ENCODE assay signal across 18 cellular contexts in the genomic region with DNA sequence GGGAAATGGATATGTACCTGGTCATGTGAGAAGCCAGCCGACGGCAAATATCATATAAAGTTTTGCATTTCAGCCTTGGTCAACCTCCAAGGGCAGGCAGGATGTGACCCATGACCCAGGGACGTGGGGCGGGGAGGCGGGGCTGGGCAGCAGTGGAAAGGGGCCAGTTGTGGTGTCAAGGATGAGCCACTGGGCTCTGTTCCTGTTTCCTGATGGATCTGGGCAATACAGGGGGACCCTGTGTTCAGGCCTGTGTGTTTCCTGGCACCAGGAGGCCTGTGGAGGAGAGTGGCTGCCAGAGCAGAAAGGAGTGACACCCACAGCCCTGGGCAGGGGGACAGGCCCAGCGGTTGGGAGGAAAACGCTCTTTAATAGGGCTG.
"Had no signal": no experiment of that assay in that cellular context is flagged by ENCODE, and none has a peak within 500 bp of the region (broad histone marks: within the 10 kb centered on the region; RNA-seq: fewer than 3 reads in every experiment).

No MANE protein-coding gene starts in this region.

- H3K4me3 Mint-ChIP-seq: activated CD4-positive, alpha-beta T cell treated with anti-CD3 and anti-CD28 coated beads, Interleukin-2, amount 10 ng/mL, durations not matched to agents 7 days and 5 days; activated naive CD4-positive, alpha-beta T cell treated with anti-CD3 and anti-CD28 coated beads, Interleukin-2, amount 10 ng/mL, durations not matched to agents 7 days and 5 days; activated naive CD8-positive, alpha-beta T cell treated with anti-CD3 and anti-CD28 coated beads, Interleukin-2, amount 50 U/mL, for 24 hours; activated T-cell treated with anti-CD3 and anti-CD28 coated beads, Interleukin-2, amount 50 U/mL, for 4 hours; effector memory CD8-positive, alpha-beta T cell; natural killer cell had no signal

- H3K36me3 Mint-ChIP-seq: activated naive CD4-positive, alpha-beta T cell treated with anti-CD3 and anti-CD28 coated beads, Interleukin-2, amount 10 ng/mL, durations not matched to agents 7 days and 5 days; natural killer cell had no signal

- H3K27ac Mint-ChIP-seq: activated CD4-positive, alpha-beta T cell treated with anti-CD3 and anti-CD28 coated beads, Interleukin-2, amount 10 ng/mL, durations not matched to agents 7 days and 5 days; activated naive CD4-positive, alpha-beta T cell treated with anti-CD3 and anti-CD28 coated beads, Interleukin-2, amount 10 ng/mL, durations not matched to agents 7 days and 5 days; activated naive CD8-positive, alpha-beta T cell treated with anti-CD3 and anti-CD28 coated beads, Interleukin-2, amount 50 U/mL, for 24 hours had no signal

- ATAC-seq: activated naive CD8-positive, alpha-beta T cell treated with anti-CD3 and anti-CD28 coated beads, Interleukin-2, amount 50 U/mL, for 24 hours; activated T-cell treated with anti-CD3 and anti-CD28 coated beads, Interleukin-2, amount 50 U/mL, for 4 hours; effector memory CD8-positive, alpha-beta T cell; foreskin keratinocyte; natural killer cell had no signal

- H3K27ac ChIP-seq: epithelial cell of prostate, foreskin keratinocyte, lower lobe of right lung, neutrophil, pancreas, thyroid gland had no signal

- H3K4me3 ChIP-seq: breast epithelium, lower lobe of right lung, pancreas, thyroid gland had no signal

- DNase-seq: activated CD4-positive, alpha-beta T cell treated with anti-CD3 and anti-CD28 coated beads, Interleukin-2, amount 10 ng/mL, durations not matched to agents 7 days and 5 days; activated CD8-positive, alpha-beta memory T cell treated with anti-CD3 and anti-CD28 coated beads, Interleukin-2, amount 50 U/mL, for 4 hours; activated naive CD4-positive, alpha-beta T cell treated with anti-CD3 and anti-CD28 coated beads, Interleukin-2, amount 10 ng/mL, durations not matched to agents 7 days and 5 days; activated naive CD8-positive, alpha-beta T cell treated with anti-CD3 and anti-CD28 coated beads, Interleukin-2, amount 50 U/mL, for 24 hours; activated T-cell treated with anti-CD3 and anti-CD28 coated beads, Interleukin-2, amount 50 U/mL, for 4 hours; cerebellar nuclear complex; cortex of kidney; effector memory CD8-positive, alpha-beta T cell; foreskin keratinocyte; lower lobe of right lung; natural killer cell; pancreas; stimulated activated naive CD4-positive, alpha-beta T cell had no signal

- H3K27me3 ChIP-seq: breast epithelium, neutrophil, pancreas, thyroid gland had no signal

- FAIRE-seq: astrocyte, pancreas had no signal

- H3K9me3 Mint-ChIP-seq: activated T-cell treated with anti-CD3 and anti-CD28 coated beads, Interleukin-2, amount 50 U/mL, for 4 hours; natural killer cell had no signal

- H3K36me3 ChIP-seq: breast epithelium, lower lobe of right lung, neutrophil, pancreas, thyroid gland had no signal

- H3K4me1 Mint-ChIP-seq: activated CD4-positive, alpha-beta T cell treated with anti-CD3 and anti-CD28 coated beads, Interleukin-2, amount 10 ng/mL, durations not matched to agents 7 days and 5 days; activated naive CD4-positive, alpha-beta T cell treated with anti-CD3 and anti-CD28 coated beads, Interleukin-2, amount 10 ng/mL, durations not matched to agents 7 days and 5 days had no signal

- H3K9me3 ChIP-seq: breast epithelium, lower lobe of right lung, neutrophil, pancreas, thyroid gland had no signal

- H3K27me3 Mint-ChIP-seq: activated CD4-positive, alpha-beta T cell treated with anti-CD3 and anti-CD28 coated beads, Interleukin-2, amount 10 ng/mL, durations not matched to agents 7 days and 5 days; activated naive CD4-positive, alpha-beta T cell treated with anti-CD3 and anti-CD28 coated beads, Interleukin-2, amount 10 ng/mL, durations not matched to agents 7 days and 5 days; activated naive CD8-positive, alpha-beta T cell treated with anti-CD3 and anti-CD28 coated beads, Interleukin-2, amount 50 U/mL, for 24 hours had no signal

- H3K4me1 ChIP-seq: breast epithelium, foreskin keratinocyte, pancreas, thyroid gland had no signal
